In the genomic region with DNA sequence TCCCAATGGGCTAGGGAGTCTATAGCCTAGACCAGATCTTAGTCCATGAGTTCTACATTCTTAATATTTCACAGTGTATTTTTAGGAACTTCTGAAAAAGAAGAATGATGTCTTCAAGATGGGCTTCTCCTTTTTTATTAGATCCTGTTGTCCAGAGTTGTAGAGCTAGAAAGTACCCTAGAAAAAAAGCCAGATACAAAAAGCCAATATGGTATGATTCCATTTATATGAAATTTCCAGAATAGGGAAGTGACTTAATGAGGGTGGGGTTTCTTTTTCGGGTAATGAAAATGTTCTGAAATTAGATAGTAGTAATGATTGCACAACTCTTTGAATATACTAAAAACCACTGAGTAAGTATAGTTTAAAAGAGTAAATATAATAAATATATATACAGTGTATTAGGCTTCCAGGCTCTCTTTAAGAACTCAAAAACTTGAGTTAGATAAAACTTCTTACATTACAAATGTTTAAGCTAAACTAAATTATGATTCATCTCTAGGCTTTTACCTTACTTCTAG, we compare ENCODE assay signal across 21 cellular contexts.
DNase-seq lines count a peak whose midpoint lies in the region; ATAC-seq, FAIRE-seq and TF ChIP-seq lines count a peak whose summit lies in the region.
"Had no signal": no experiment of that assay in that cellular context is flagged by ENCODE, and none has a peak within 500 bp of the region (broad histone marks: within the 10 kb centered on the region; RNA-seq: fewer than 3 reads in every experiment).

No MANE protein-coding gene starts in this region.

- H3K27me3 ChIP-seq in K562 (ENCODE audit: control insufficient read depth in 2 of 2, insufficient read depth in 2 of 2, low read length in 2 of 2) (no peaks in the 10 kb centered on the region), upper lobe of right lung (no peaks in the 10 kb centered on the region), sigmoid colon (no peaks in the 10 kb centered on the region)
- H3K27me3 ChIP-seq: SJSA1 had no signal

- H3K9ac ChIP-seq in K562 (ENCODE audit: insufficient read depth in 1 of 2, low read depth in 2 of 2, low read length in 2 of 2) = no peak overlapping the region

- no peak overlapping the region for H3K27ac ChIP-seq in K562 (ENCODE audit: extremely low read depth, low read depth, low read length)
- no peak overlapping the region for H3K27ac ChIP-seq in upper lobe of right lung
- H3K27ac ChIP-seq in sigmoid colon = no peak overlapping the region
- H3K27ac ChIP-seq: 22Rv1, RWPE1, SJSA1 had no signal

- no peak for TF ChIP-seq CTCF in K562 (IDR thresholded peaks at IDR 0.05 in 2 of 3, conservative IDR thresholded peaks at IDR 0.05 in 1 of 3; ENCODE audit: insufficient read depth in 2 of 3, low read depth in 1 of 3, low read length in 3 of 3)
- TF ChIP-seq CTCF in upper lobe of right lung (IDR thresholded peaks at IDR 0.05) = no peak
- TF ChIP-seq CTCF in sigmoid colon (IDR thresholded peaks at IDR 0.05) = no peak

- H3K4me1 ChIP-seq in K562 (replicated peaks in 1 of 2; ENCODE audit: control insufficient read depth in 2 of 2, insufficient read depth in 2 of 2, low read length in 2 of 2) (no peaks in the 10 kb centered on the region), upper lobe of right lung (no peaks in the 10 kb centered on the region), sigmoid colon (no peaks in the 10 kb centered on the region)
- H3K4me1 ChIP-seq: SJSA1 had no signal

- no peak for FAIRE-seq in K562 (lab: Jason Lieb, UNC)
- FAIRE-seq: GM12892 had no signal

- no peak for TF ChIP-seq POLR2A in K562 (conservative IDR thresholded peaks at IDR 0.05)
- no peak for TF ChIP-seq POLR2A in sigmoid colon (IDR thresholded peaks at IDR 0.05)

- ATAC-seq in K562 (no peak), upper lobe of right lung (peak; percentile 40)
- ATAC-seq: PC-3 had no signal

- H3K4me3 ChIP-seq in K562 = no peak overlapping the region
- H3K4me3 ChIP-seq in upper lobe of right lung = no peak overlapping the region
- H3K4me3 ChIP-seq in sigmoid colon = no peak overlapping the region
- H3K4me3 ChIP-seq: SJSA1 had no signal

- TF ChIP-seq RAD21 in K562 (CRISPR knock-in tag; conservative IDR thresholded peaks at IDR 0.05 in 1 of 2, IDR thresholded peaks at IDR 0.05 in 1 of 2) = no peak

- no peaks in the 10 kb centered on the region for H3K9me3 ChIP-seq in K562 (replicated peaks; ENCODE audit: control insufficient read depth, insufficient read depth, low read depth, low read length)
- no peaks in the 10 kb centered on the region for H3K9me3 ChIP-seq in upper lobe of right lung
- H3K9me3 ChIP-seq in sigmoid colon = no peaks in the 10 kb centered on the region
- H3K9me3 ChIP-seq: SJSA1 had no signal

- no peak for TF ChIP-seq EP300 in K562 (IDR thresholded peaks at IDR 0.05; ENCODE audit: low read length)
- TF ChIP-seq EP300 in sigmoid colon (IDR thresholded peaks at IDR 0.05) = no peak

- CTCF ChIA-PET in K562 (lab: Yijun Ruan, JAX; ENCODE audit: low intra/inter-chr PET ratio) = no interaction called here

- H2AFZ ChIP-seq in K562 (ENCODE audit: low read depth, low read length) = no peak overlapping the region

- BruUV-seq in K562 (replicated peaks; lab: Mats Ljungman, UMichigan) = no TSS peak

- DNase-seq in SIG-M5 treated with dmso at 0.1 percent for 504 hours (lab: John Stamatoyannopoulos, UW; ENCODE audit: unreplicated experiment) (peak; percentile 81), SIG-M5 (lab: John Stamatoyannopoulos, UW) (no peak), NOMO-1 treated with DMSO at 0.1 percent for 48 hours (lab: John Stamatoyannopoulos, UW; ENCODE audit: unreplicated experiment) (peak; percentile 83), K562 (ENCODE audit: extremely low read depth in 1 of 4, low spot score in 3 of 4) (no peak), upper lobe of right lung (no peak), SW480 (ENCODE audit: low spot score) (no peak), retina (no peak), sigmoid colon (no peak)
- DNase-seq: DMS 273 treated with DMSO at 0.1 percent for 48 hours, GF-D8, GOT3, NCI-H1105 treated with DMSO at 0.1 percent for 48 hours, NCI-H1694 treated with DMSO at 0.1 percent for 48 hours, NCI-H226, NCI-H524 treated with DMSO at 0.1 percent for 48 hours, PC-3, SW 1271 had no signal

- H3K36me3 ChIP-seq in K562 (ENCODE audit: control insufficient read depth, insufficient read depth, low read length) = no peaks in the 10 kb centered on the region
- no peaks in the 10 kb centered on the region for H3K36me3 ChIP-seq in upper lobe of right lung
- no peaks in the 10 kb centered on the region for H3K36me3 ChIP-seq in sigmoid colon
- H3K36me3 ChIP-seq: SJSA1 had no signal

- WGBS in K562 (ENCODE audit: insufficient coverage, low coverage, missing lambda C conversion rate) = 0% methylated on average over 1 of the region's 1 CpG
- 46 to 64% methylated on average over 1 of the region's 1 CpG for WGBS in sigmoid colon, 2 donors

- H3K9me1 ChIP-seq in K562 (ENCODE audit: control insufficient read depth, insufficient read depth, low read length) = no peaks in the 10 kb centered on the region

- H4K20me1 ChIP-seq in K562 (replicated peaks; ENCODE audit: control insufficient read depth, insufficient read depth, low read length) = no peaks in the 10 kb centered on the region

- POLR2A ChIA-PET in K562 (lab: Yijun Ruan, JAX) = no interaction called here

- no peaks in the 10 kb centered on the region for H3K79me2 ChIP-seq in K562 (ENCODE audit: control insufficient read depth, insufficient read depth, low read length)

- intact Hi-C loops in K562 (cut with micrococcal nuclease) = loop anchor here (10.0 kb wide), 1 partner anchor 151 kb away; no protein-coding TSS in a partner anchor
- intact Hi-C loops in upper lobe of right lung (cut with DNase I) = no loop called here
- intact Hi-C loops in sigmoid colon (cut with DNase I) = no loop called here

- in situ Hi-C loops in K562 (cut with MboI) = no loop called here

- H3K4me2 ChIP-seq in K562 (ENCODE audit: insufficient read depth, low read length) = no peak overlapping the region

TF ChIP-seq in K562, 482 proteins besides CTCF, POLR2A, EP300 and RAD21:
- TF ChIP-seq, protein P1, sequence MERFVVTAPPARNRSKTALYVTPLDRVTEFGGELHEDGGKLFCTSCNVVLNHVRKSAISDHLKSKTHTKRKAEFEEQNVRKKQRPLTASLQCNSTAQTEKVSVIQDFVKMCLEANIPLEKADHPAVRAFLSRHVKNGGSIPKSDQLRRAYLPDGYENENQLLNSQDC (CRISPR knock-in tag; IDR thresholded peaks at IDR 0.05) = no peak
- no peak for TF ChIP-seq ZNF282 (CRISPR knock-in tag; IDR thresholded peaks at IDR 0.05)
- no peak for TF ChIP-seq ESRRB (CRISPR knock-in tag; IDR thresholded peaks at IDR 0.05; ENCODE audit: borderline replicate concordance)
- TF ChIP-seq CEBPG (CRISPR knock-in tag; IDR thresholded peaks at IDR 0.05) = no peak
- peak in 1 of 2 experiments; percentile 55; a peak in 1 of 4 replicates for TF ChIP-seq CEBPG (tag; conservative IDR thresholded peaks at IDR 0.05 in 1 of 2, IDR thresholded peaks at IDR 0.05 in 1 of 2)
- no peak for TF ChIP-seq CBX8 (IDR thresholded peaks at IDR 0.05; ENCODE audit: borderline replicate concordance, extremely low read depth, low read depth, low read length, poor library complexity, severe bottlenecking)
- TF ChIP-seq CEBPB (tag; IDR thresholded peaks at IDR 0.05) = peak; percentile 59
- TF ChIP-seq HEY1 (CRISPR knock-in tag; IDR thresholded peaks at IDR 0.05; ENCODE audit: borderline replicate concordance) = no peak
- TF ChIP-seq, protein P2, sequence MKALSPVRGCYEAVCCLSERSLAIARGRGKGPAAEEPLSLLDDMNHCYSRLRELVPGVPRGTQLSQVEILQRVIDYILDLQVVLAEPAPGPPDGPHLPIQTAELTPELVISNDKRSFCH (CRISPR knock-in tag; IDR thresholded peaks at IDR 0.05) = no peak
- TF ChIP-seq, protein P2 (tag; IDR thresholded peaks at IDR 0.05) = no peak
- TF ChIP-seq TCF3 (CRISPR knock-in tag; IDR thresholded peaks at IDR 0.05) = no peak
- TF ChIP-seq, protein P3, sequence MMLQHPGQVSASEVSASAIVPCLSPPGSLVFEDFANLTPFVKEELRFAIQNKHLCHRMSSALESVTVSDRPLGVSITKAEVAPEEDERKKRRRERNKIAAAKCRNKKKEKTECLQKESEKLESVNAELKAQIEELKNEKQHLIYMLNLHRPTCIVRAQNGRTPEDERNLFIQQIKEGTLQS (IDR thresholded peaks at IDR 0.05) = no peak
- TF ChIP-seq, protein P3 (CRISPR knock-in tag; conservative IDR thresholded peaks at IDR 0.05) = no peak
- no peak for TF ChIP-seq GABPA (tag; conservative IDR thresholded peaks at IDR 0.05; ENCODE audit: low read depth)
- TF ChIP-seq, protein P4, sequence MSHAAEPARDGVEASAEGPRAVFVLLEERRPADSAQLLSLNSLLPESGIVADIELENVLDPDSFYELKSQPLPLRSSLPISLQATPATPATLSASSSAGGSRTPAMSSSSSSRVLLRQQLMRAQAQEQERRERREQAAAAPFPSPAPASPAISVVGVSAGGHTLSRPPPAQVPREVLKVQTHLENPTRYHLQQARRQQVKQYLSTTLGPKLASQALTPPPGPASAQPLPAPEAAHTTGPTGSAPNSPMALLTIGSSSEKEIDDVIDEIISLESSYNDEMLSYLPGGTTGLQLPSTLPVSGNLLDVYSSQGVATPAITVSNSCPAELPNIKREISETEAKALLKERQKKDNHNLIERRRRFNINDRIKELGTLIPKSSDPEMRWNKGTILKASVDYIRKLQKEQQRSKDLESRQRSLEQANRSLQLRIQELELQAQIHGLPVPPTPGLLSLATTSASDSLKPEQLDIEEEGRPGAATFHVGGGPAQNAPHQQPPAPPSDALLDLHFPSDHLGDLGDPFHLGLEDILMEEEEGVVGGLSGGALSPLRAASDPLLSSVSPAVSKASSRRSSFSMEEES (CRISPR knock-in tag; IDR thresholded peaks at IDR 0.05) = no peak
- TF ChIP-seq GTF2F1 (IDR thresholded peaks at IDR 0.05; ENCODE audit: low read depth, low read length) = no peak

Comparison
In these comparisons a context has a peak if more than half of its experiments do, and no peak if none do; other contexts are left out.
1. DNase-seq: peak in SIG-M5 treated with dmso at 0.1 percent for 504 hours (single experiment) and NOMO-1 treated with DMSO at 0.1 percent for 48 hours (single experiment); none in SIG-M5 (single experiment), K562 (0 of 4), upper lobe of right lung (single experiment), SW480 (single experiment), retina (single experiment) and sigmoid colon (single experiment).